ENCODE assay signal across 1 cellular context in the genomic region with DNA sequence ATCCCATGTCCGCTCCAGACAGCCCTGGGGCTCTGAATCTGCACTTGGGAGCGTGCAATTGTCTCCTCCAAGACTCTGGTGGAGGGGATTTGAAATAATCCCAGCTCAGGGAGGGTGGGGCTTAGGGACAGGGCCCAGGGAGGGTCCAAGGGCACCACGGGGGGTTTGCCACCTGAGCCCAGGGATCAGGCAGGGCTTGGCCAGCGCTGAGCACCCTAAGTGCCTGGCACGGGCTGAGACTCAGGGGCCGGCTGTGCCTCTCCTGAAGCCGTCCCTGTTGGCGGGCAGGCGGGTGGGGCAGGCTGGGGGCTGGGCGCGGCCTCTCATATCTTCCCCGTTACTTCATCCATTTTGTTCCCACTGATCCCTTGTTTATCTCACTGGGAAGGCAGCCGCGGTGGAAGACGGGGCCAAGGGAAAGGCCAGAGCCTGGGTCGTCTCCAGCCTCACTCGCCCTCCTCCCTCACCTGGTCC.
TF ChIP-seq lines count a peak whose summit lies in the region.

No MANE protein-coding gene starts in this region.

TF ChIP-seq in GM23338, 12 proteins besides CTCF, POLR2A, EP300 and RAD21 (continued from another document):
- TF ChIP-seq, protein P1, sequence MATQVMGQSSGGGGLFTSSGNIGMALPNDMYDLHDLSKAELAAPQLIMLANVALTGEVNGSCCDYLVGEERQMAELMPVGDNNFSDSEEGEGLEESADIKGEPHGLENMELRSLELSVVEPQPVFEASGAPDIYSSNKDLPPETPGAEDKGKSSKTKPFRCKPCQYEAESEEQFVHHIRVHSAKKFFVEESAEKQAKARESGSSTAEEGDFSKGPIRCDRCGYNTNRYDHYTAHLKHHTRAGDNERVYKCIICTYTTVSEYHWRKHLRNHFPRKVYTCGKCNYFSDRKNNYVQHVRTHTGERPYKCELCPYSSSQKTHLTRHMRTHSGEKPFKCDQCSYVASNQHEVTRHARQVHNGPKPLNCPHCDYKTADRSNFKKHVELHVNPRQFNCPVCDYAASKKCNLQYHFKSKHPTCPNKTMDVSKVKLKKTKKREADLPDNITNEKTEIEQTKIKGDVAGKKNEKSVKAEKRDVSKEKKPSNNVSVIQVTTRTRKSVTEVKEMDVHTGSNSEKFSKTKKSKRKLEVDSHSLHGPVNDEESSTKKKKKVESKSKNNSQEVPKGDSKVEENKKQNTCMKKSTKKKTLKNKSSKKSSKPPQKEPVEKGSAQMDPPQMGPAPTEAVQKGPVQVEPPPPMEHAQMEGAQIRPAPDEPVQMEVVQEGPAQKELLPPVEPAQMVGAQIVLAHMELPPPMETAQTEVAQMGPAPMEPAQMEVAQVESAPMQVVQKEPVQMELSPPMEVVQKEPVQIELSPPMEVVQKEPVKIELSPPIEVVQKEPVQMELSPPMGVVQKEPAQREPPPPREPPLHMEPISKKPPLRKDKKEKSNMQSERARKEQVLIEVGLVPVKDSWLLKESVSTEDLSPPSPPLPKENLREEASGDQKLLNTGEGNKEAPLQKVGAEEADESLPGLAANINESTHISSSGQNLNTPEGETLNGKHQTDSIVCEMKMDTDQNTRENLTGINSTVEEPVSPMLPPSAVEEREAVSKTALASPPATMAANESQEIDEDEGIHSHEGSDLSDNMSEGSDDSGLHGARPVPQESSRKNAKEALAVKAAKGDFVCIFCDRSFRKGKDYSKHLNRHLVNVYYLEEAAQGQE (IDR thresholded peaks at IDR 0.05; ENCODE audit: unreplicated experiment), result no peak
- TF ChIP-seq ZNF331 (CRISPR knock-in tag; IDR thresholded peaks at IDR 0.05; ENCODE audit: low read depth) (no peak), JUNB (IDR thresholded peaks at IDR 0.05; ENCODE audit: unreplicated experiment) (no peak), ZNF114 (CRISPR knock-in tag; IDR thresholded peaks at IDR 0.05) (no peak), STAT1 (IDR thresholded peaks at IDR 0.05; ENCODE audit: unreplicated experiment) (no peak), EZH2phosphoT487 (IDR thresholded peaks at IDR 0.05; ENCODE audit: unreplicated experiment) (no peak), POLR2AphosphoS5 (IDR thresholded peaks at IDR 0.05; ENCODE audit: low read depth) (no peak), NANOG (IDR thresholded peaks at IDR 0.05; ENCODE audit: borderline replicate concordance) (no peak), ZNF462 (CRISPR knock-in tag; IDR thresholded peaks at IDR 0.05) (no peak)
